ENCODE assay signal across 1 cellular context in the genomic region with DNA sequence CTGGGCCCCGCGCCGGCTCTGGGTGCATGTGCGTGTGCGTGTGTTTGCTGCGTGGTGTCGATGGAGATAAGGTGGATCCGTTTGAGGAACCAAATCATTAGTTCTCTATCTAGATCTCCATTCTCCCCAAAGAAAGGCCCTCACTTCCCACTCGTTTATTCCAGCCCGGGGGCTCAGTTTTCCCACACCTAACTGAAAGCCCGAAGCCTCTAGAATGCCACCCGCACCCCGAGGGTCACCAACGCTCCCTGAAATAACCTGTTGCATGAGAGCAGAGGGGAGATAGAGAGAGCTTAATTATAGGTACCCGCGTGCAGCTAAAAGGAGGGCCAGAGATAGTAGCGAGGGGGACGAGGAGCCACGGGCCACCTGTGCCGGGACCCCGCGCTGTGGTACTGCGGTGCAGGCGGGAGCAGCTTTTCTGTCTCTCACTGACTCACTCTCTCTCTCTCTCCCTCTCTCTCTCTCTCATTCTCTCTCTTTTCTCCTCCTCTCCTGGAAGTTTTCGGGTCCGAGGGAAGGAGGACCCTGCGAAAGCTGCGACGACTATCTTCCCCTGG.
TF ChIP-seq lines count a peak whose summit lies in the region.

No MANE protein-coding gene starts in this region.

TF ChIP-seq in HEK293, 187 proteins besides CTCF, POLR2A, EP300 and RAD21 (continued from another document):
- TF ChIP-seq, protein P1, sequence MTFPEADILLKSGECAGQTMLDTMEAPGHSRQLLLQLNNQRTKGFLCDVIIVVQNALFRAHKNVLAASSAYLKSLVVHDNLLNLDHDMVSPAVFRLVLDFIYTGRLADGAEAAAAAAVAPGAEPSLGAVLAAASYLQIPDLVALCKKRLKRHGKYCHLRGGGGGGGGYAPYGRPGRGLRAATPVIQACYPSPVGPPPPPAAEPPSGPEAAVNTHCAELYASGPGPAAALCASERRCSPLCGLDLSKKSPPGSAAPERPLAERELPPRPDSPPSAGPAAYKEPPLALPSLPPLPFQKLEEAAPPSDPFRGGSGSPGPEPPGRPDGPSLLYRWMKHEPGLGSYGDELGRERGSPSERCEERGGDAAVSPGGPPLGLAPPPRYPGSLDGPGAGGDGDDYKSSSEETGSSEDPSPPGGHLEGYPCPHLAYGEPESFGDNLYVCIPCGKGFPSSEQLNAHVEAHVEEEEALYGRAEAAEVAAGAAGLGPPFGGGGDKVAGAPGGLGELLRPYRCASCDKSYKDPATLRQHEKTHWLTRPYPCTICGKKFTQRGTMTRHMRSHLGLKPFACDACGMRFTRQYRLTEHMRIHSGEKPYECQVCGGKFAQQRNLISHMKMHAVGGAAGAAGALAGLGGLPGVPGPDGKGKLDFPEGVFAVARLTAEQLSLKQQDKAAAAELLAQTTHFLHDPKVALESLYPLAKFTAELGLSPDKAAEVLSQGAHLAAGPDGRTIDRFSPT (tag by site-specific recombination; IDR thresholded peaks at IDR 0.05): no peak
- TF ChIP-seq ZNF529 (tag by site-specific recombination; IDR thresholded peaks at IDR 0.05; ENCODE audit: insufficient replicate concordance) (no peak), ZNF416 (tag by site-specific recombination; IDR thresholded peaks at IDR 0.05) (no peak), ZIC2 (tag by site-specific recombination; IDR thresholded peaks at IDR 0.05) (no peak), ZBTB49 (tag by site-specific recombination; IDR thresholded peaks at IDR 0.05; ENCODE audit: low read depth) (no peak), ZNF654 (tag by site-specific recombination; IDR thresholded peaks at IDR 0.05; ENCODE audit: low read depth) (no peak), ZNF596 (tag by site-specific recombination; IDR thresholded peaks at IDR 0.05) (peak; percentile 94), ZNF37A (tag by site-specific recombination; IDR thresholded peaks at IDR 0.05) (no peak)
